In the genomic region with DNA sequence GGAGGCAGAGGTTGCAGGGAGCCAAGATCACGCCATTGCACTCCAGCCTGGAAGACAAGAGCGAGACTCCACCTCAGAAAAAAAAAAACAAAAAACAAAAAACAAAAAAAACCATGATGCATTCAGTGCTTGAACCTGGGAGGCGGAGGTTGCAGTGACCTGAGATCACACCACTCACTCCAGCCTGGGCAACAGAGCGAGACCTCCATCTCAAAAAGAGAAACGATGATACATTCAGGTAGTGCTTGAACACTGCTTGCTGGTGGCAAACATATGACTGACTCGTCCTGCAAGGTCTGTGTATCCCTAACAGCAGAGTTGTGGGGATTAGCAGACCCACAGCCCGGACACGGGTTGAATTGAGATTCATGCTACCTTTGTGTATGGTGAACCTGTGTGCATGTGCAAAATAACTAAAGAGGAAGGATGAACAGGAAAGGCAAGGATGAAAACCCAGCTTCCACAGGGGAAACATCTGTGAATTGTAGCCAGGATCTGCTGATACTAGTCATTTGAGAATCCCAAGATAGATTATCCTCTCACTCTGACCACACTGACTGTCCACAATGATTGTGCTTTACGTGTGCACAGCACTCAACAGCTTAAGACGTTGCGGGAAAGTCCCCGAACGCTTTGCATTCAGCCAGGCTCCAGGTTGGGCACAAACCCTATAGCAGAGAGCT, we compare ENCODE assay signal across 1 cellular context.
TF ChIP-seq lines count a peak whose summit lies in the region.

No MANE protein-coding gene starts in this region.

TF ChIP-seq in GM12878, 131 proteins besides CTCF, POLR2A, EP300 and RAD21 (continued from another document and continues in another):
- TF ChIP-seq, protein P1, sequence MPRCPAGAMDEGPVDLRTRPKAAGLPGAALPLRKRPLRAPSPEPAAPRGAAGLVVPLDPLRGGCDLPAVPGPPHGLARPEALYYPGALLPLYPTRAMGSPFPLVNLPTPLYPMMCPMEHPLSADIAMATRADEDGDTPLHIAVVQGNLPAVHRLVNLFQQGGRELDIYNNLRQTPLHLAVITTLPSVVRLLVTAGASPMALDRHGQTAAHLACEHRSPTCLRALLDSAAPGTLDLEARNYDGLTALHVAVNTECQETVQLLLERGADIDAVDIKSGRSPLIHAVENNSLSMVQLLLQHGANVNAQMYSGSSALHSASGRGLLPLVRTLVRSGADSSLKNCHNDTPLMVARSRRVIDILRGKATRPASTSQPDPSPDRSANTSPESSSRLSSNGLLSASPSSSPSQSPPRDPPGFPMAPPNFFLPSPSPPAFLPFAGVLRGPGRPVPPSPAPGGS (IDR thresholded peaks at IDR 0.05; ENCODE audit: borderline replicate concordance, insufficient read depth, low read depth, low read length, poor library complexity, severe bottlenecking), result no peak
- TF ChIP-seq, protein P2, sequence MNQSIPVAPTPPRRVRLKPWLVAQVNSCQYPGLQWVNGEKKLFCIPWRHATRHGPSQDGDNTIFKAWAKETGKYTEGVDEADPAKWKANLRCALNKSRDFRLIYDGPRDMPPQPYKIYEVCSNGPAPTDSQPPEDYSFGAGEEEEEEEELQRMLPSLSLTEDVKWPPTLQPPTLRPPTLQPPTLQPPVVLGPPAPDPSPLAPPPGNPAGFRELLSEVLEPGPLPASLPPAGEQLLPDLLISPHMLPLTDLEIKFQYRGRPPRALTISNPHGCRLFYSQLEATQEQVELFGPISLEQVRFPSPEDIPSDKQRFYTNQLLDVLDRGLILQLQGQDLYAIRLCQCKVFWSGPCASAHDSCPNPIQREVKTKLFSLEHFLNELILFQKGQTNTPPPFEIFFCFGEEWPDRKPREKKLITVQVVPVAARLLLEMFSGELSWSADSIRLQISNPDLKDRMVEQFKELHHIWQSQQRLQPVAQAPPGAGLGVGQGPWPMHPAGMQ (IDR thresholded peaks at IDR 0.05; ENCODE audit: borderline replicate concordance), result no peak
- TF ChIP-seq, protein P3, sequence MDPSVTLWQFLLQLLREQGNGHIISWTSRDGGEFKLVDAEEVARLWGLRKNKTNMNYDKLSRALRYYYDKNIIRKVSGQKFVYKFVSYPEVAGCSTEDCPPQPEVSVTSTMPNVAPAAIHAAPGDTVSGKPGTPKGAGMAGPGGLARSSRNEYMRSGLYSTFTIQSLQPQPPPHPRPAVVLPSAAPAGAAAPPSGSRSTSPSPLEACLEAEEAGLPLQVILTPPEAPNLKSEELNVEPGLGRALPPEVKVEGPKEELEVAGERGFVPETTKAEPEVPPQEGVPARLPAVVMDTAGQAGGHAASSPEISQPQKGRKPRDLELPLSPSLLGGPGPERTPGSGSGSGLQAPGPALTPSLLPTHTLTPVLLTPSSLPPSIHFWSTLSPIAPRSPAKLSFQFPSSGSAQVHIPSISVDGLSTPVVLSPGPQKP (IDR thresholded peaks at IDR 0.05; ENCODE audit: low read depth, low read length), result no peak
- peak; percentile 45; the same call in 1 of the 2 replicates for TF ChIP-seq BACH1 (IDR thresholded peaks at IDR 0.05; ENCODE audit: borderline replicate concordance)
- TF ChIP-seq, protein P4, sequence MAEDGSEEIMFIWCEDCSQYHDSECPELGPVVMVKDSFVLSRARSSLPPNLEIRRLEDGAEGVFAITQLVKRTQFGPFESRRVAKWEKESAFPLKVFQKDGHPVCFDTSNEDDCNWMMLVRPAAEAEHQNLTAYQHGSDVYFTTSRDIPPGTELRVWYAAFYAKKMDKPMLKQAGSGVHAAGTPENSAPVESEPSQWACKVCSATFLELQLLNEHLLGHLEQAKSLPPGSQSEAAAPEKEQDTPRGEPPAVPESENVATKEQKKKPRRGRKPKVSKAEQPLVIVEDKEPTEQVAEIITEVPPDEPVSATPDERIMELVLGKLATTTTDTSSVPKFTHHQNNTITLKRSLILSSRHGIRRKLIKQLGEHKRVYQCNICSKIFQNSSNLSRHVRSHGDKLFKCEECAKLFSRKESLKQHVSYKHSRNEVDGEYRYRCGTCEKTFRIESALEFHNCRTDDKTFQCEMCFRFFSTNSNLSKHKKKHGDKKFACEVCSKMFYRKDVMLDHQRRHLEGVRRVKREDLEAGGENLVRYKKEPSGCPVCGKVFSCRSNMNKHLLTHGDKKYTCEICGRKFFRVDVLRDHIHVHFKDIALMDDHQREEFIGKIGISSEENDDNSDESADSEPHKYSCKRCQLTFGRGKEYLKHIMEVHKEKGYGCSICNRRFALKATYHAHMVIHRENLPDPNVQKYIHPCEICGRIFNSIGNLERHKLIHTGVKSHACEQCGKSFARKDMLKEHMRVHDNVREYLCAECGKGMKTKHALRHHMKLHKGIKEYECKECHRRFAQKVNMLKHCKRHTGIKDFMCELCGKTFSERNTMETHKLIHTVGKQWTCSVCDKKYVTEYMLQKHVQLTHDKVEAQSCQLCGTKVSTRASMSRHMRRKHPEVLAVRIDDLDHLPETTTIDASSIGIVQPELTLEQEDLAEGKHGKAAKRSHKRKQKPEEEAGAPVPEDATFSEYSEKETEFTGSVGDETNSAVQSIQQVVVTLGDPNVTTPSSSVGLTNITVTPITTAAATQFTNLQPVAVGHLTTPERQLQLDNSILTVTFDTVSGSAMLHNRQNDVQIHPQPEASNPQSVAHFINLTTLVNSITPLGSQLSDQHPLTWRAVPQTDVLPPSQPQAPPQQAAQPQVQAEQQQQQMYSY (CRISPR knock-in tag; IDR thresholded peaks at IDR 0.05), result no peak
- TF ChIP-seq, protein P5, sequence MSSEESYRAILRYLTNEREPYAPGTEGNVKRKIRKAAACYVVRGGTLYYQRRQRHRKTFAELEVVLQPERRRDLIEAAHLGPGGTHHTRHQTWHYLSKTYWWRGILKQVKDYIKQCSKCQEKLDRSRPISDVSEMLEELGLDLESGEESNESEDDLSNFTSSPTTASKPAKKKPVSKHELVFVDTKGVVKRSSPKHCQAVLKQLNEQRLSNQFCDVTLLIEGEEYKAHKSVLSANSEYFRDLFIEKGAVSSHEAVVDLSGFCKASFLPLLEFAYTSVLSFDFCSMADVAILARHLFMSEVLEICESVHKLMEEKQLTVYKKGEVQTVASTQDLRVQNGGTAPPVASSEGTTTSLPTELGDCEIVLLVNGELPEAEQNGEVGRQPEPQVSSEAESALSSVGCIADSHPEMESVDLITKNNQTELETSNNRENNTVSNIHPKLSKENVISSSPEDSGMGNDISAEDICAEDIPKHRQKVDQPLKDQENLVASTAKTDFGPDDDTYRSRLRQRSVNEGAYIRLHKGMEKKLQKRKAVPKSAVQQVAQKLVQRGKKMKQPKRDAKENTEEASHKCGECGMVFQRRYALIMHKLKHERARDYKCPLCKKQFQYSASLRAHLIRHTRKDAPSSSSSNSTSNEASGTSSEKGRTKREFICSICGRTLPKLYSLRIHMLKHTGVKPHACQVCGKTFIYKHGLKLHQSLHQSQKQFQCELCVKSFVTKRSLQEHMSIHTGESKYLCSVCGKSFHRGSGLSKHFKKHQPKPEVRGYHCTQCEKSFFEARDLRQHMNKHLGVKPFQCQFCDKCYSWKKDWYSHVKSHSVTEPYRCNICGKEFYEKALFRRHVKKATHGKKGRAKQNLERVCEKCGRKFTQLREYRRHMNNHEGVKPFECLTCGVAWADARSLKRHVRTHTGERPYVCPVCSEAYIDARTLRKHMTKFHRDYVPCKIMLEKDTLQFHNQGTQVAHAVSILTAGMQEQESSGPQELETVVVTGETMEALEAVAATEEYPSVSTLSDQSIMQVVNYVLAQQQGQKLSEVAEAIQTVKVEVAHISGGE (CRISPR knock-in tag; IDR thresholded peaks at IDR 0.05), result no peak
- TF ChIP-seq POU2F2 (IDR thresholded peaks at IDR 0.05; ENCODE audit: borderline replicate concordance, low read depth, low read length), result peak; percentile 70; the same call in 2 of the 3 replicates
- no peak for TF ChIP-seq ZNF207 (IDR thresholded peaks at IDR 0.05; ENCODE audit: borderline replicate concordance)
- TF ChIP-seq, protein P6, sequence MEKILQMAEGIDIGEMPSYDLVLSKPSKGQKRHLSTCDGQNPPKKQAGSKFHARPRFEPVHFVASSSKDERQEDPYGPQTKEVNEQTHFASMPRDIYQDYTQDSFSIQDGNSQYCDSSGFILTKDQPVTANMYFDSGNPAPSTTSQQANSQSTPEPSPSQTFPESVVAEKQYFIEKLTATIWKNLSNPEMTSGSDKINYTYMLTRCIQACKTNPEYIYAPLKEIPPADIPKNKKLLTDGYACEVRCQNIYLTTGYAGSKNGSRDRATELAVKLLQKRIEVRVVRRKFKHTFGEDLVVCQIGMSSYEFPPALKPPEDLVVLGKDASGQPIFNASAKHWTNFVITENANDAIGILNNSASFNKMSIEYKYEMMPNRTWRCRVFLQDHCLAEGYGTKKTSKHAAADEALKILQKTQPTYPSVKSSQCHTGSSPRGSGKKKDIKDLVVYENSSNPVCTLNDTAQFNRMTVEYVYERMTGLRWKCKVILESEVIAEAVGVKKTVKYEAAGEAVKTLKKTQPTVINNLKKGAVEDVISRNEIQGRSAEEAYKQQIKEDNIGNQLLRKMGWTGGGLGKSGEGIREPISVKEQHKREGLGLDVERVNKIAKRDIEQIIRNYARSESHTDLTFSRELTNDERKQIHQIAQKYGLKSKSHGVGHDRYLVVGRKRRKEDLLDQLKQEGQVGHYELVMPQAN (conservative IDR thresholded peaks at IDR 0.05), result no peak; the same call in 1 of the 2 replicates
- peak; percentile 84 for TF ChIP-seq CREM (IDR thresholded peaks at IDR 0.05; ENCODE audit: low read depth)
- no peak for TF ChIP-seq SUZ12 (IDR thresholded peaks at IDR 0.05; ENCODE audit: unreplicated experiment)
- no peak for TF ChIP-seq RB1 (IDR thresholded peaks at IDR 0.05; ENCODE audit: borderline replicate concordance)
- TF ChIP-seq TBL1XR1 (IDR thresholded peaks at IDR 0.05; ENCODE audit: low read depth, low read length), result 0 out of 2 replicates have a peak, but pooled peaks have one; percentile 44
- TF ChIP-seq, protein P7, sequence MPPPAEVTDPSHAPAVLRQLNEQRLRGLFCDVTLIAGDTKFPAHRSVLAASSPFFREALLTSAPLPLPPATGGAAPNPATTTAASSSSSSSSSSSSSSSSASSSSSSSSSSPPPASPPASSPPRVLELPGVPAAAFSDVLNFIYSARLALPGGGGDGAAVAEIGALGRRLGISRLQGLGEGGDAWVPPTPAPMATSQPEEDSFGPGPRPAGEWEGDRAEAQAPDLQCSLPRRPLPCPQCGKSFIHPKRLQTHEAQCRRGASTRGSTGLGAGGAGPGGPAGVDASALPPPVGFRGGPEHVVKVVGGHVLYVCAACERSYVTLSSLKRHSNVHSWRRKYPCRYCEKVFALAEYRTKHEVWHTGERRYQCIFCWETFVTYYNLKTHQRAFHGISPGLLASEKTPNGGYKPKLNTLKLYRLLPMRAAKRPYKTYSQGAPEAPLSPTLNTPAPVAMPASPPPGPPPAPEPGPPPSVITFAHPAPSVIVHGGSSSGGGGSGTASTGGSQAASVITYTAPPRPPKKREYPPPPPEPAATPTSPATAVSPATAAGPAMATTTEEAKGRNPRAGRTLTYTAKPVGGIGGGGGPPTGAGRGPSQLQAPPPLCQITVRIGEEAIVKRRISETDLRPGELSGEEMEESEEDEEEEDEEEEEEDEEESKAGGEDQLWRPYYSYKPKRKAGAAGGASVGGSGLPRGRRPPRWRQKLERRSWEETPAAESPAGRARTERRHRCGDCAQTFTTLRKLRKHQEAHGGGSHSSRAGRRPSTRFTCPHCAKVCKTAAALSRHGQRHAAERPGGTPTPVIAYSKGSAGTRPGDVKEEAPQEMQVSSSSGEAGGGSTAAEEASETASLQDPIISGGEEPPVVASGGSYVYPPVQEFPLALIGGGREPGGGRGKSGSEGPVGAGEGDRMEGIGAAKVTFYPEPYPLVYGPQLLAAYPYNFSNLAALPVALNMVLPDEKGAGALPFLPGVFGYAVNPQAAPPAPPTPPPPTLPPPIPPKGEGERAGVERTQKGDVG (CRISPR knock-in tag; IDR thresholded peaks at IDR 0.05), result no peak
- TF ChIP-seq, protein P8, sequence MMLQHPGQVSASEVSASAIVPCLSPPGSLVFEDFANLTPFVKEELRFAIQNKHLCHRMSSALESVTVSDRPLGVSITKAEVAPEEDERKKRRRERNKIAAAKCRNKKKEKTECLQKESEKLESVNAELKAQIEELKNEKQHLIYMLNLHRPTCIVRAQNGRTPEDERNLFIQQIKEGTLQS (IDR thresholded peaks at IDR 0.05; ENCODE audit: borderline replicate concordance, extremely low read depth, low read depth, low read length), result no peak
- peak; percentile 77 for TF ChIP-seq TCF12 (IDR thresholded peaks at IDR 0.05; ENCODE audit: low read depth, low read length)
- TF ChIP-seq KLF5 (IDR thresholded peaks at IDR 0.05; ENCODE audit: partially characterized antibody), result no peak
- TF ChIP-seq POLR2AphosphoS2 (IDR thresholded peaks at IDR 0.05; ENCODE audit: low read depth, low read length), result no peak
- TF ChIP-seq PAX8 (IDR thresholded peaks at IDR 0.05), result 0 out of 2 replicates have a peak, but pooled peaks have one; percentile 46
- TF ChIP-seq YY1 (IDR thresholded peaks at IDR 0.05; ENCODE audit: low read depth, low read length), result no peak; the same call in 1 of the 2 replicates
- TF ChIP-seq, protein P9, sequence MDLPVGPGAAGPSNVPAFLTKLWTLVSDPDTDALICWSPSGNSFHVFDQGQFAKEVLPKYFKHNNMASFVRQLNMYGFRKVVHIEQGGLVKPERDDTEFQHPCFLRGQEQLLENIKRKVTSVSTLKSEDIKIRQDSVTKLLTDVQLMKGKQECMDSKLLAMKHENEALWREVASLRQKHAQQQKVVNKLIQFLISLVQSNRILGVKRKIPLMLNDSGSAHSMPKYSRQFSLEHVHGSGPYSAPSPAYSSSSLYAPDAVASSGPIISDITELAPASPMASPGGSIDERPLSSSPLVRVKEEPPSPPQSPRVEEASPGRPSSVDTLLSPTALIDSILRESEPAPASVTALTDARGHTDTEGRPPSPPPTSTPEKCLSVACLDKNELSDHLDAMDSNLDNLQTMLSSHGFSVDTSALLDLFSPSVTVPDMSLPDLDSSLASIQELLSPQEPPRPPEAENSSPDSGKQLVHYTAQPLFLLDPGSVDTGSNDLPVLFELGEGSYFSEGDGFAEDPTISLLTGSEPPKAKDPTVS (IDR thresholded peaks at IDR 0.05; ENCODE audit: low read depth, low read length), result no peak
- TF ChIP-seq HDGF (IDR thresholded peaks at IDR 0.05), result peak; percentile 60
- no peak for TF ChIP-seq SMC3 (IDR thresholded peaks at IDR 0.05; ENCODE audit: borderline replicate concordance, low read length)
- TF ChIP-seq ZBED1 (IDR thresholded peaks at IDR 0.05; ENCODE audit: borderline replicate concordance), result peak; percentile 84; the same call in 1 of the 2 replicates
- 0 out of 2 replicates have a peak, but pooled peaks have one; percentile 4 for TF ChIP-seq ZNF24 (IDR thresholded peaks at IDR 0.05)
- TF ChIP-seq EED (IDR thresholded peaks at IDR 0.05; ENCODE audit: low read depth), result peak; percentile 93
- TF ChIP-seq SREBF2 (IDR thresholded peaks at IDR 0.05; ENCODE audit: low read length), result peak; percentile 64; the same call in 1 of the 2 replicates
- TF ChIP-seq PML (IDR thresholded peaks at IDR 0.05; ENCODE audit: low read length), result peak; percentile 59; the same call in 1 of the 2 replicates
- no peak for TF ChIP-seq NRF1 (conservative IDR thresholded peaks at IDR 0.05; ENCODE audit: low read depth, low read length)
- TF ChIP-seq ZNF274 (IDR thresholded peaks at IDR 0.05; ENCODE audit: insufficient read depth, insufficient read length), result no peak
- TF ChIP-seq STAT3 (IDR thresholded peaks at IDR 0.05; ENCODE audit: low read depth, low read length), result no peak
- peak; percentile 92 for TF ChIP-seq FOXM1 (IDR thresholded peaks at IDR 0.05; ENCODE audit: low read depth, low read length)
